In genomic region chr9:100028201-100028784, GRCh38 we compare ENCODE assay signal across 8 cellular contexts.
A peak's percentile ranks its signal among the peaks of the same experiment; 100 is the strongest.
DNase-seq lines count a peak whose midpoint lies in the region; ATAC-seq and TF ChIP-seq lines count a peak whose summit lies in the region.

No MANE protein-coding gene starts in this region.

- TF ChIP-seq CTCF in PC-9 (conservative IDR thresholded peaks at IDR 0.05) (peak; percentile 87), fibroblast of pulmonary artery (IDR thresholded peaks at IDR 0.05; ENCODE audit: low read length, missing control alignments) (peak; percentile 100), suprapubic skin (IDR thresholded peaks at IDR 0.05) (peak; percentile 47 to 86)

- H3K36me3 ChIP-seq in PC-9 (ENCODE audit: low read depth) (peaks cover 8% of the 10 kb centered on the region; the same call in 1 of the 2 replicates), suprapubic skin (peaks cover 15% of the 10 kb centered on the region)

- H3F3A ChIP-seq in PC-9 (ENCODE audit: insufficient read depth, low read depth): peaks cover 12% of the 10 kb centered on the region; the same call in 1 of the 2 replicates

- H3K9me3 ChIP-seq in PC-9 (ENCODE audit: insufficient read depth, low read depth) (peaks cover 5% of the 10 kb centered on the region; the same call in 1 of the 2 replicates), suprapubic skin (no peaks in the 10 kb centered on the region)

- no peak overlapping the region for H3K4me2 ChIP-seq in PC-9

- ATAC-seq in GM21447 (IDR thresholded peaks at IDR 0.05; ENCODE audit: unreplicated experiment): peak; percentile 90
- peak; percentile 82 to 92 for ATAC-seq in activated T-cell treated with anti-CD3 and anti-CD28 coated beads, Interleukin-2, amount 50 U/mL, for 72 hours (replicated peaks in 1 of 2)

- WGBS in suprapubic skin: 72% methylated on average over 2 of the region's 2 CpGs

- H3K36me3 Mint-ChIP-seq in activated T-cell treated with anti-CD3 and anti-CD28 coated beads, Interleukin-2, amount 50 U/mL, for 72 hours (ENCODE audit: insufficient read depth in 2 of 2): peaks cover 2 to 10% of the 10 kb centered on the region in 2 donors

- H3K4me1 Mint-ChIP-seq in activated T-cell treated with anti-CD3 and anti-CD28 coated beads, Interleukin-2, amount 50 U/mL, for 72 hours (ENCODE audit: low read depth): peaks cover 4% of the 10 kb centered on the region

- no peaks in the 10 kb centered on the region for H3K4me1 ChIP-seq in PC-9 (replicated peaks; ENCODE audit: insufficient read depth)
- H3K4me1 ChIP-seq in suprapubic skin: no peaks in the 10 kb centered on the region

- BruUV-seq in PC-9 (replicated peaks; lab: Mats Ljungman, UMichigan): no TSS peak

- intact Hi-C loops in PC-9 (cut with micrococcal nuclease; ENCODE audit: unreplicated experiment): loop anchor here (1.0 to 2.0 kb wide), 4 partner anchors 195 to 762 kb away; no protein-coding TSS in a partner anchor

- TF ChIP-seq POLR2A in suprapubic skin (IDR thresholded peaks at IDR 0.05): no peak

- no peak overlapping the region for H2AFZ ChIP-seq in PC-9

- TF ChIP-seq EP300 in suprapubic skin (IDR thresholded peaks at IDR 0.05): no peak

- CTCF ChIA-PET in PC-9 (lab: Charles Lee): no interaction called here

- H3K27ac ChIP-seq in PC-9: no peak overlapping the region
- H3K27ac ChIP-seq in suprapubic skin: no peak overlapping the region

- DNase-seq in DMS53 treated with DMSO at 0.1 percent for 48 hours (lab: John Stamatoyannopoulos, UW; ENCODE audit: unreplicated experiment): peak; percentile 2
- DNase-seq in HT1080 (ENCODE audit: low read depth): peak; percentile 62
- DNase-seq in PC-9: peak; percentile 45 to 61
- DNase-seq in activated T-cell treated with anti-CD3 and anti-CD28 coated beads, Interleukin-2, amount 50 U/mL, for 72 hours: peak; percentile 70 to 74
- DNase-seq in fibroblast of pulmonary artery (ENCODE audit: low read depth): peak; percentile 86
- peak; percentile 43 for DNase-seq in non-pigmented ciliary epithelial cell (ENCODE audit: low read depth)
- DNase-seq in suprapubic skin (ENCODE audit: low spot score in 2 of 2): peak in 1 of 2 donors; percentile 82

- H3K4me3 Mint-ChIP-seq in activated T-cell treated with anti-CD3 and anti-CD28 coated beads, Interleukin-2, amount 50 U/mL, for 72 hours: no peak overlapping the region

- POLR2A ChIA-PET in PC-9 (lab: Charles Lee; ENCODE audit: unreplicated experiment): no interaction called here

- H3K27ac Mint-ChIP-seq in activated T-cell treated with anti-CD3 and anti-CD28 coated beads, Interleukin-2, amount 50 U/mL, for 72 hours: no peak overlapping the region

- H3K4me3 ChIP-seq in PC-9 (no peak overlapping the region), fibroblast of pulmonary artery (replicated peaks; ENCODE audit: low read depth, low read length) (no peak overlapping the region), suprapubic skin (no peak overlapping the region)

- no peaks in the 10 kb centered on the region for H3K27me3 Mint-ChIP-seq in activated T-cell treated with anti-CD3 and anti-CD28 coated beads, Interleukin-2, amount 50 U/mL, for 72 hours (ENCODE audit: low read depth)

- H4K20me1 ChIP-seq in PC-9 (ENCODE audit: insufficient read depth): peaks cover 9% of the 10 kb centered on the region

- H3K9me3 Mint-ChIP-seq in activated T-cell treated with anti-CD3 and anti-CD28 coated beads, Interleukin-2, amount 50 U/mL, for 72 hours: no peaks in the 10 kb centered on the region

- no peaks in the 10 kb centered on the region for H3K9me2 ChIP-seq in PC-9 (ENCODE audit: insufficient read depth)

- no peaks in the 10 kb centered on the region for H3K27me3 ChIP-seq in PC-9 (ENCODE audit: insufficient read depth, low read depth)
- H3K27me3 ChIP-seq in suprapubic skin: no peaks in the 10 kb centered on the region

- no peaks in the 10 kb centered on the region for H3K79me2 ChIP-seq in PC-9 (ENCODE audit: low read depth)
